9 cellular contexts compared by ENCODE assay signal in genomic region chr13:36815069-36815468, GRCh38. TPM values are rescaled to one million over a fixed set of nuclear protein-coding genes. Genes with fewer than 3 reads are reported as not detected.
DNase-seq lines count a peak whose midpoint lies in the region; ATAC-seq and TF ChIP-seq lines count a peak whose summit lies in the region.
"Had no signal": no experiment of that assay in that cellular context is flagged by ENCODE, and none has a peak within 500 bp of the region (broad histone marks: within the 10 kb centered on the region; RNA-seq: fewer than 3 reads in every experiment).

No MANE protein-coding gene starts in this region.

- H3K4me2 ChIP-seq in OCI-LY1 (ENCODE audit: low read length) = no peak overlapping the region
- no peak overlapping the region for H3K4me2 ChIP-seq in fibroblast of lung (ENCODE audit: extremely low read depth, insufficient read depth, low read length)

- ATAC-seq in GM21576 (IDR thresholded peaks at IDR 0.05; ENCODE audit: unreplicated experiment) (no peak), GM19023 (IDR thresholded peaks at IDR 0.05; ENCODE audit: unreplicated experiment) (no peak)
- ATAC-seq in stimulated activated naive CD8-positive, alpha-beta T cell treated with anti-CD3 and anti-CD28 coated beads, Interleukin-15, Interleukin-2, amounts not matched to agents 100 U/mL and 50 U/mL, for 24 hours = no peak

- no peaks in the 10 kb centered on the region for H3F3A ChIP-seq in OCI-LY1 (ENCODE audit: insufficient read depth, low read length)

- TF ChIP-seq CTCF in AG10803 (conservative IDR thresholded peaks at IDR 0.05; ENCODE audit: low read length) (peak; percentile 51), GM10248 (IDR thresholded peaks at IDR 0.05; ENCODE audit: control extremely low read depth, extremely low read depth, low read depth, missing control alignments) (peak; percentile 8), OCI-LY1 (IDR thresholded peaks at IDR 0.05; ENCODE audit: low read length) (peak; percentile 25; the same call in 1 of the 2 replicates), fibroblast of lung (conservative IDR thresholded peaks at IDR 0.05 in 1 of 2, IDR thresholded peaks at IDR 0.05 in 1 of 2; ENCODE audit: low read depth in 1 of 2, low read length in 2 of 2) (peak; percentile 19 to 43)

- POLR2A ChIA-PET in GM10248 (lab: Yijun Ruan, JAX) = no interaction called here

- H3K27ac ChIP-seq in OCI-LY1 (ENCODE audit: low read depth, low read length, poor library complexity, severe bottlenecking) (no peak overlapping the region), fibroblast of lung (ENCODE audit: insufficient read depth, low read length) (no peak overlapping the region)
- H3K27ac ChIP-seq: SJSA1 had no signal

- H3K36me3 ChIP-seq in OCI-LY1 (ENCODE audit: insufficient read depth, low read length) (no peaks in the 10 kb centered on the region), fibroblast of lung (ENCODE audit: control insufficient read depth, insufficient read depth, low read length) (no peaks in the 10 kb centered on the region)
- H3K36me3 ChIP-seq: SJSA1 had no signal

- H3K9ac ChIP-seq in OCI-LY1 (ENCODE audit: low read length) = no peak overlapping the region
- no peak overlapping the region for H3K9ac ChIP-seq in fibroblast of lung (ENCODE audit: insufficient read depth, low read length)

- H2AFZ ChIP-seq in OCI-LY1 (ENCODE audit: low read length) = no peak overlapping the region
- H2AFZ ChIP-seq in fibroblast of lung (ENCODE audit: low read length) = no peak overlapping the region

- H3K27me3 ChIP-seq in OCI-LY1 (ENCODE audit: insufficient read depth, low read length) (no peaks in the 10 kb centered on the region), fibroblast of lung (ENCODE audit: control insufficient read depth, insufficient read depth, low read length) (no peaks in the 10 kb centered on the region)
- H3K27me3 ChIP-seq: SJSA1 had no signal

- H3K4me3 ChIP-seq in AG10803 (ENCODE audit: low read length) = no peak overlapping the region
- no peak overlapping the region for H3K4me3 ChIP-seq in OCI-LY1 (ENCODE audit: low read depth, low read length, poor library complexity, severe bottlenecking)
- no peak overlapping the region for H3K4me3 ChIP-seq in fibroblast of lung (replicated peaks in 1 of 4; ENCODE audit: control extremely low read depth in 1 of 4, insufficient read depth in 1 of 4, low read depth in 3 of 4, low read length in 4 of 4)
- H3K4me3 ChIP-seq: SJSA1 had no signal

- H4K20me1 ChIP-seq in OCI-LY1 (ENCODE audit: insufficient read depth, low read length) (no peaks in the 10 kb centered on the region), fibroblast of lung (ENCODE audit: control insufficient read depth, extremely low read depth, insufficient read depth, low read length) (no peaks in the 10 kb centered on the region)

- DNase-seq in AG10803 (ENCODE audit: low read depth) (no peak), GM10248 (ENCODE audit: extremely low spot score) (no peak), fibroblast of lung (ENCODE audit: low read depth in 2 of 2) (peak in 1 of 2 donors; percentile 8), A172 (ENCODE audit: low spot score) (no peak)
- DNase-seq in stimulated activated naive CD8-positive, alpha-beta T cell treated with anti-CD3 and anti-CD28 coated beads, Interleukin-15, Interleukin-2, amounts not matched to agents 100 U/mL and 50 U/mL, for 24 hours = no peak

- peaks cover 10% of the 10 kb centered on the region for H3K4me1 ChIP-seq in OCI-LY1 (ENCODE audit: insufficient read depth, low read length, severe bottlenecking)
- peaks cover 3% of the 10 kb centered on the region for H3K4me1 ChIP-seq in fibroblast of lung (ENCODE audit: control insufficient read depth, extremely low read depth, insufficient read depth, low read length)

- no peaks in the 10 kb centered on the region for H3K9me3 ChIP-seq in OCI-LY1 (ENCODE audit: low read length)
- no peaks in the 10 kb centered on the region for H3K9me3 ChIP-seq in fibroblast of lung (ENCODE audit: control insufficient read depth, insufficient read depth, low read depth, low read length)
- H3K9me3 ChIP-seq: SJSA1 had no signal

- peaks cover 4% of the 10 kb centered on the region for H3K79me2 ChIP-seq in OCI-LY1 (ENCODE audit: insufficient read depth, low read length)
- peaks cover 7% of the 10 kb centered on the region for H3K79me2 ChIP-seq in fibroblast of lung (ENCODE audit: control insufficient read depth, insufficient read depth, low read length)

- no peaks in the 10 kb centered on the region for H3K9me2 ChIP-seq in OCI-LY1 (ENCODE audit: low read depth, low read length)

- CTCF ChIA-PET in GM10248 (lab: Yijun Ruan, JAX) = interaction anchor here (0.7 to 3.6 kb wide), 7 partner anchors 10 to 175 kb away, joined by 3 to 13 read pairs (median 3); no protein-coding TSS in a partner anchor

RNA-seq across cellular contexts. Expression of gene RFXAP, which starts 4.0 kb away (rescaled TPM):
- total RNA-seq in fibroblast of lung = 1.0 and 1.8 TPM in 2 replicates
- 4.2 and 4.6 TPM in 2 replicates for polyA plus RNA-seq in fibroblast of lung
- polyA plus RNA-seq in fibroblast of lung (2012) = 3.9 and 4.4 TPM in 2 replicates
- polyA minus RNA-seq in fibroblast of lung (ENCODE audit: low replicate concordance) = 0.67 TPM in 1 of 2 replicates, not detected in the other
- 1.3 and 1.5 TPM in 2 replicates for total RNA-seq in A172 (2014; rRNA removed; shearing (Covaris generic))
